Comparison of ENCODE assay signal across 22 cellular contexts in the genomic region with DNA sequence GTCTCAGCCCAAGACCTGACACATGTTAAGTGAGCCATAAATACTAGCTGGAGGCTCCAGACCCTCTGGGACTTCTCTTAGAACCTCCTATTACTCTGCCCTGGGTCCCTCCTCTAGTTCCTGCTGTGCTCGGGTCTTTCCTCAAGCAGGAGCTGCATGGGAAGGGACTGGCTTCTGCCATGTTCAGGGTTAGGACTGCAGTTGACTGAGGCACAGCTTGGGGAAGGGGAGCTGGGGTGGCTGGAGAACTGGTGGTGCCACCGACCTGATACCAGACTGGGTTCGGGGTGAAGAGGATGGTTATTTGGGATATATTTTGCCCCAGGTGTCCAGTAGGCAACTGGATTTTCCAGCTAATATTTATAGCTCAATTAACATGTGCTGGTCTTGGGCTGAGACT. TPM values are rescaled to one million over a fixed set of nuclear protein-coding genes. Genes with fewer than 3 reads are reported as not detected.
DNase-seq lines count a peak whose midpoint lies in the region; ATAC-seq and TF ChIP-seq lines count a peak whose summit lies in the region.
"Had no signal": no experiment of that assay in that cellular context is flagged by ENCODE, and none has a peak within 500 bp of the region (broad histone marks: within the 10 kb centered on the region; RNA-seq: fewer than 3 reads in every experiment).

No MANE protein-coding gene starts in this region.

- no peak overlapping the region for H3K27ac ChIP-seq in spleen
- H3K27ac ChIP-seq: A549, KMS-11, Peyer's patch had no signal

- TF ChIP-seq CTCF in spleen (IDR thresholded peaks at IDR 0.05 in 8 of 11, conservative IDR thresholded peaks at IDR 0.05 in 3 of 11): no peak
- TF ChIP-seq CTCF in GM13977 (IDR thresholded peaks at IDR 0.05; ENCODE audit: extremely low read depth, insufficient read depth, missing control alignments): no peak

- ATAC-seq in left cardiac atrium (no peak), left lobe of liver (no peak), GM19395 (IDR thresholded peaks at IDR 0.05; ENCODE audit: unreplicated experiment) (no peak)
- ATAC-seq: A549 had no signal

- peaks cover 0 to 27% (median 0%) of the 10 kb centered on the region in 6 donors for H3K4me1 ChIP-seq in spleen
- H3K4me1 ChIP-seq: A549 had no signal

- intact Hi-C loops in cardiac septum (cut with DNase I): no loop called here
- intact Hi-C loops in left cardiac atrium (cut with DNase I): no loop called here
- intact Hi-C loops in spleen (cut with DNase I; ENCODE audit: low total_unique reads): no loop called here

- in situ Hi-C loops in GM13977 (cut with MboI; ENCODE audit: low pct_unique_long_range_greater_than_20kb, low sequenced_read_pairs, unreplicated experiment): no loop called here

- DNase-seq in cardiac septum (ENCODE audit: low spot score): peak; percentile 38
- no peak for DNase-seq in left cardiac atrium
- peak; percentile 32 for DNase-seq in left lobe of liver (ENCODE audit: low spot score)
- DNase-seq in spleen: peak; percentile 27
- no peak for DNase-seq in activated naive CD4-positive, alpha-beta T cell (lab: John Stamatoyannopoulos, UW)
- DNase-seq in NCI-H510A (lab: John Stamatoyannopoulos, UW): no peak
- DNase-seq in GM13977 (ENCODE audit: low spot score): no peak
- DNase-seq: CD4-positive, CD25-positive, alpha-beta regulatory T cell; EL; GF-D8; IMR-90; NCI-H1092 treated with DMSO at 0.1 percent for 48 hours; NCI-H1436 treated with DMSO at 0.1 percent for 48 hours; NCI-H2029; NCI-H345; NCI-H524 treated with DMSO at 0.1 percent for 48 hours; NCI-H82 had no signal

- H3K9me3 ChIP-seq in spleen: no peaks in the 10 kb centered on the region
- H3K9me3 ChIP-seq: A549, Peyer's patch had no signal

- TF ChIP-seq POLR2A in spleen (IDR thresholded peaks at IDR 0.05): no peak

- 94 to 100% (median 96%) methylated on average over 3 of the region's 3 CpGs for WGBS in spleen, 5 donors

- H3K4me3 ChIP-seq in spleen: no peak overlapping the region
- H3K4me3 ChIP-seq: A549, Peyer's patch had no signal

- H3K36me3 ChIP-seq in spleen: peaks cover 0 to 100% (median 64%) of the 10 kb centered on the region in 6 donors

- no peaks in the 10 kb centered on the region for H3K27me3 ChIP-seq in spleen (replicated peaks in 1 of 7)
- H3K27me3 ChIP-seq: Peyer's patch had no signal

RNA-seq across cellular contexts. Expression of a gene that starts 15.7 kb away (rescaled TPM):
- total RNA-seq in cardiac septum (26.3 TPM), left cardiac atrium (10 to 100 TPM; 24.8 to 29.3 TPM), left lobe of liver (47.1 TPM), spleen (10 to 100 TPM; 24.2 to 47.3 (median 38.6) TPM)
- polyA plus RNA-seq in spleen: 10 to 100 TPM; 23.2 to 67.2 (median 59.9) TPM
- total RNA-seq: OCI-LY7 had no signal

RNA-seq across cellular contexts. Expression of a gene that starts 48.3 kb away (rescaled TPM):
- 35.7 TPM for total RNA-seq in cardiac septum
- 10 to 100 TPM; 26.3 to 30.5 TPM for total RNA-seq in left cardiac atrium
- total RNA-seq in left lobe of liver: 21.3 TPM
- 100 to 1,000 TPM in 3 of 7 donors, 10 to 100 TPM in 4; 64.7 to 115 (median 75.7) TPM for total RNA-seq in spleen
- 10 to 100 TPM in 2 of 3 donors, 1 to 10 TPM in 1; 9.4 to 35.6 (median 16.7) TPM for polyA plus RNA-seq in spleen

RNA-seq across cellular contexts. Expression of a gene that starts 48.4 kb away (rescaled TPM):
- 17.9 TPM for total RNA-seq in cardiac septum
- 10 to 100 TPM; 19.1 to 27.4 TPM for total RNA-seq in left cardiac atrium
- total RNA-seq in left lobe of liver: 19.7 TPM
- total RNA-seq in spleen: 10 to 100 TPM; 24.8 to 38.3 (median 30.5) TPM
- 10 to 100 TPM; 18.3 to 23.8 (median 22.3) TPM for polyA plus RNA-seq in spleen

Comparison
In these comparisons a context has a peak if more than half of its experiments do, and no peak if none do; other contexts are left out.
1. DNase-seq: peak in cardiac septum (single experiment), left lobe of liver (single experiment) and spleen (single experiment); none in left cardiac atrium (single experiment), activated naive CD4-positive, alpha-beta T cell (0 of 4), NCI-H510A (single experiment) and GM13977 (single experiment).